In the genomic region with DNA sequence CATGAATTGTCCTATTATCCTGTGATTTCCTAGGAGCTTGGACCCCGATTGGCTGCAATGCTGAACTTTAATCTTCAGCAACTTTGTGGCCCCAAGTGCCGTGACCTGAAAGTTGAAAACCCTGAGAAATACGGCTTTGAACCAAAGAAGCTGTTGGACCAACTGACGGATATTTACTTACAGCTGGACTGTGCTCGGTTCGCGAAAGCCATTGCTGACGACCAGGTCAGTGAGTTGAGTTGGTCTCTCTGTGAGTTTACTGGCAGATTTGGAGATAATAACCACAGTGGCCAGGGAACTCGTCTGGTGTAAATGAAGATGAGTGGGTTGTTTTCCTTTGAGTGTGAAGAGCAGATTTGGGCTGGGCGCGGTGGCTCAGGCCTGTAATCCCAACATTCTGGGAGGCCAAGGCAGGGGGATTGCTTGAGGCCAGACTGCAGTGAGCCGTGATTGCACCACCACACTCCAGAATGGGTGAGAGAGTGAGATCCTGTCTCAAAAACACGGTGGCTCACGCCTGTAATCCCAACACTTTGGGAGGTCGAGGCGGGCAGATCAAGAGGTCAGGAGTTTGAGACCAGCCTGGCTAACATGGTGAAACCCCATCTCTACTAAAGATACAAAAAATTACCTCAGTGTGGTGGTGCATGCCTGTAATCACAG, we compare ENCODE assay signal across 1 cellular context.
TF ChIP-seq lines count a peak whose summit lies in the region.

No MANE protein-coding gene starts in this region.

TF ChIP-seq in HepG2, 621 proteins besides CTCF, POLR2A, EP300 and RAD21 (continued from another document and continues in another):
- TF ChIP-seq, protein P1, sequence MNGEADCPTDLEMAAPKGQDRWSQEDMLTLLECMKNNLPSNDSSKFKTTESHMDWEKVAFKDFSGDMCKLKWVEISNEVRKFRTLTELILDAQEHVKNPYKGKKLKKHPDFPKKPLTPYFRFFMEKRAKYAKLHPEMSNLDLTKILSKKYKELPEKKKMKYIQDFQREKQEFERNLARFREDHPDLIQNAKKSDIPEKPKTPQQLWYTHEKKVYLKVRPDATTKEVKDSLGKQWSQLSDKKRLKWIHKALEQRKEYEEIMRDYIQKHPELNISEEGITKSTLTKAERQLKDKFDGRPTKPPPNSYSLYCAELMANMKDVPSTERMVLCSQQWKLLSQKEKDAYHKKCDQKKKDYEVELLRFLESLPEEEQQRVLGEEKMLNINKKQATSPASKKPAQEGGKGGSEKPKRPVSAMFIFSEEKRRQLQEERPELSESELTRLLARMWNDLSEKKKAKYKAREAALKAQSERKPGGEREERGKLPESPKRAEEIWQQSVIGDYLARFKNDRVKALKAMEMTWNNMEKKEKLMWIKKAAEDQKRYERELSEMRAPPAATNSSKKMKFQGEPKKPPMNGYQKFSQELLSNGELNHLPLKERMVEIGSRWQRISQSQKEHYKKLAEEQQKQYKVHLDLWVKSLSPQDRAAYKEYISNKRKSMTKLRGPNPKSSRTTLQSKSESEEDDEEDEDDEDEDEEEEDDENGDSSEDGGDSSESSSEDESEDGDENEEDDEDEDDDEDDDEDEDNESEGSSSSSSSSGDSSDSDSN (CRISPR knock-in tag; IDR thresholded peaks at IDR 0.05): peak; percentile 69; the same call in 1 of the 2 replicates
- TF ChIP-seq SP5 (CRISPR knock-in tag; IDR thresholded peaks at IDR 0.05; ENCODE audit: borderline replicate concordance, low read depth): no peak; the same call in 1 of the 2 replicates
- peak; percentile 74; the same call in 1 of the 2 replicates for TF ChIP-seq ZNF543 (CRISPR knock-in tag; IDR thresholded peaks at IDR 0.05)
- TF ChIP-seq ZNF660 (CRISPR knock-in tag; IDR thresholded peaks at IDR 0.05; ENCODE audit: borderline replicate concordance, low read depth): no peak
- no peak for TF ChIP-seq SMARCE1 (IDR thresholded peaks at IDR 0.05; ENCODE audit: borderline replicate concordance)
- no peak for TF ChIP-seq ZNF619 (CRISPR knock-in tag; IDR thresholded peaks at IDR 0.05)
- no peak for TF ChIP-seq ZNF10 (CRISPR knock-in tag; IDR thresholded peaks at IDR 0.05; ENCODE audit: borderline replicate concordance, low read depth)
- TF ChIP-seq PHF5A (CRISPR knock-in tag; IDR thresholded peaks at IDR 0.05; ENCODE audit: low read depth, unreplicated experiment): no peak
- TF ChIP-seq ZNF749 (CRISPR knock-in tag; IDR thresholded peaks at IDR 0.05; ENCODE audit: borderline replicate concordance): 0 out of 2 replicates have a peak, but pooled peaks have one; percentile 0
- no peak for TF ChIP-seq DNMT1 (CRISPR knock-in tag; IDR thresholded peaks at IDR 0.05)
- TF ChIP-seq, protein P2, sequence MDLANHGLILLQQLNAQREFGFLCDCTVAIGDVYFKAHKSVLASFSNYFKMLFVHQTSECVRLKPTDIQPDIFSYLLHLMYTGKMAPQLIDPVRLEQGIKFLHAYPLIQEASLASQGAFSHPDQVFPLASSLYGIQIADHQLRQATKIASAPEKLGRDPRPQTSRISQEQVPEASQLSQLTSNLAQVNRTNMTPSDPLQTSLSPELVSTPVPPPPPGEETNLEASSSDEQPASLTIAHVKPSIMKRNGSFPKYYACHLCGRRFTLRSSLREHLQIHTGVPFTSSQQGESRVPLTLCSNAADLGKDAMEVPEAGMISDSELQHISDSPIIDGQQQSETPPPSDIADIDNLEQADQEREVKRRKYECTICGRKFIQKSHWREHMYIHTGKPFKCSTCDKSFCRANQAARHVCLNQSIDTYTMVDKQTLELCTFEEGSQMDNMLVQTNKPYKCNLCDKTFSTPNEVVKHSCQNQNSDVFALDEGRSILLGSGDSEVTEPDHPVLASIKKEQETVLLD (CRISPR knock-in tag; IDR thresholded peaks at IDR 0.05; ENCODE audit: low read depth): no peak
- TF ChIP-seq TAF15 (IDR thresholded peaks at IDR 0.05; ENCODE audit: low read depth, low read length, poor library complexity, severe bottlenecking): no peak
- peak; percentile 20; the same call in 1 of the 2 replicates for TF ChIP-seq FOXK1 (CRISPR knock-in tag; IDR thresholded peaks at IDR 0.05; ENCODE audit: borderline replicate concordance, low read depth)
- peak; percentile 90 for TF ChIP-seq HOXA3 (CRISPR knock-in tag; IDR thresholded peaks at IDR 0.05)
- no peak for TF ChIP-seq ZNF546 (CRISPR knock-in tag; conservative IDR thresholded peaks at IDR 0.05)
- TF ChIP-seq, protein P3, sequence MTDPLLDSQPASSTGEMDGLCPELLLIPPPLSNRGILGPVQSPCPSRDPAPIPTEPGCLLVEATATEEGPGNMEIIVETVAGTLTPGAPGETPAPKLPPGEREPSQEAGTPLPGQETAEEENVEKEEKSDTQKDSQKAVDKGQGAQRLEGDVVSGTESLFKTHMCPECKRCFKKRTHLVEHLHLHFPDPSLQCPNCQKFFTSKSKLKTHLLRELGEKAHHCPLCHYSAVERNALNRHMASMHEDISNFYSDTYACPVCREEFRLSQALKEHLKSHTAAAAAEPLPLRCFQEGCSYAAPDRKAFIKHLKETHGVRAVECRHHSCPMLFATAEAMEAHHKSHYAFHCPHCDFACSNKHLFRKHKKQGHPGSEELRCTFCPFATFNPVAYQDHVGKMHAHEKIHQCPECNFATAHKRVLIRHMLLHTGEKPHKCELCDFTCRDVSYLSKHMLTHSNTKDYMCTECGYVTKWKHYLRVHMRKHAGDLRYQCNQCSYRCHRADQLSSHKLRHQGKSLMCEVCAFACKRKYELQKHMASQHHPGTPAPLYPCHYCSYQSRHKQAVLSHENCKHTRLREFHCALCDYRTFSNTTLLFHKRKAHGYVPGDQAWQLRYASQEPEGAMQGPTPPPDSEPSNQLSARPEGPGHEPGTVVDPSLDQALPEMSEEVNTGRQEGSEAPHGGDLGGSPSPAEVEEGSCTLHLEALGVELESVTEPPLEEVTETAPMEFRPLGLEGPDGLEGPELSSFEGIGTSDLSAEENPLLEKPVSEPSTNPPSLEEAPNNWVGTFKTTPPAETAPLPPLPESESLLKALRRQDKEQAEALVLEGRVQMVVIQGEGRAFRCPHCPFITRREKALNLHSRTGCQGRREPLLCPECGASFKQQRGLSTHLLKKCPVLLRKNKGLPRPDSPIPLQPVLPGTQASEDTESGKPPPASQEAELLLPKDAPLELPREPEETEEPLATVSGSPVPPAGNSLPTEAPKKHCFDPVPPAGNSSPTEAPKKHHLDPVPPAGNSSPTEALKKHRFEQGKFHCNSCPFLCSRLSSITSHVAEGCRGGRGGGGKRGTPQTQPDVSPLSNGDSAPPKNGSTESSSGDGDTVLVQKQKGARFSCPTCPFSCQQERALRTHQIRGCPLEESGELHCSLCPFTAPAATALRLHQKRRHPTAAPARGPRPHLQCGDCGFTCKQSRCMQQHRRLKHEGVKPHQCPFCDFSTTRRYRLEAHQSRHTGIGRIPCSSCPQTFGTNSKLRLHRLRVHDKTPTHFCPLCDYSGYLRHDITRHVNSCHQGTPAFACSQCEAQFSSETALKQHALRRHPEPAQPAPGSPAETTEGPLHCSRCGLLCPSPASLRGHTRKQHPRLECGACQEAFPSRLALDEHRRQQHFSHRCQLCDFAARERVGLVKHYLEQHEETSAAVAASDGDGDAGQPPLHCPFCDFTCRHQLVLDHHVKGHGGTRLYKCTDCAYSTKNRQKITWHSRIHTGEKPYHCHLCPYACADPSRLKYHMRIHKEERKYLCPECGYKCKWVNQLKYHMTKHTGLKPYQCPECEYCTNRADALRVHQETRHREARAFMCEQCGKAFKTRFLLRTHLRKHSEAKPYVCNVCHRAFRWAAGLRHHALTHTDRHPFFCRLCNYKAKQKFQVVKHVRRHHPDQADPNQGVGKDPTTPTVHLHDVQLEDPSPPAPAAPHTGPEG (CRISPR knock-in tag; IDR thresholded peaks at IDR 0.05): peak; percentile 67; the same call in 1 of the 2 replicates
- no peak for TF ChIP-seq SRF (IDR thresholded peaks at IDR 0.05; ENCODE audit: low read depth, low read length)
- TF ChIP-seq RFX5 (IDR thresholded peaks at IDR 0.05; ENCODE audit: low read depth, low read length): no peak
- TF ChIP-seq, protein P4, sequence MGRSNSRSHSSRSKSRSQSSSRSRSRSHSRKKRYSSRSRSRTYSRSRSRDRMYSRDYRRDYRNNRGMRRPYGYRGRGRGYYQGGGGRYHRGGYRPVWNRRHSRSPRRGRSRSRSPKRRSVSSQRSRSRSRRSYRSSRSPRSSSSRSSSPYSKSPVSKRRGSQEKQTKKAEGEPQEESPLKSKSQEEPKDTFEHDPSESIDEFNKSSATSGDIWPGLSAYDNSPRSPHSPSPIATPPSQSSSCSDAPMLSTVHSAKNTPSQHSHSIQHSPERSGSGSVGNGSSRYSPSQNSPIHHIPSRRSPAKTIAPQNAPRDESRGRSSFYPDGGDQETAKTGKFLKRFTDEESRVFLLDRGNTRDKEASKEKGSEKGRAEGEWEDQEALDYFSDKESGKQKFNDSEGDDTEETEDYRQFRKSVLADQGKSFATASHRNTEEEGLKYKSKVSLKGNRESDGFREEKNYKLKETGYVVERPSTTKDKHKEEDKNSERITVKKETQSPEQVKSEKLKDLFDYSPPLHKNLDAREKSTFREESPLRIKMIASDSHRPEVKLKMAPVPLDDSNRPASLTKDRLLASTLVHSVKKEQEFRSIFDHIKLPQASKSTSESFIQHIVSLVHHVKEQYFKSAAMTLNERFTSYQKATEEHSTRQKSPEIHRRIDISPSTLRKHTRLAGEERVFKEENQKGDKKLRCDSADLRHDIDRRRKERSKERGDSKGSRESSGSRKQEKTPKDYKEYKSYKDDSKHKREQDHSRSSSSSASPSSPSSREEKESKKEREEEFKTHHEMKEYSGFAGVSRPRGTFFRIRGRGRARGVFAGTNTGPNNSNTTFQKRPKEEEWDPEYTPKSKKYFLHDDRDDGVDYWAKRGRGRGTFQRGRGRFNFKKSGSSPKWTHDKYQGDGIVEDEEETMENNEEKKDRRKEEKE (IDR thresholded peaks at IDR 0.05): no peak
- TF ChIP-seq MTA1 (CRISPR knock-in tag; IDR thresholded peaks at IDR 0.05; ENCODE audit: borderline replicate concordance): peak; percentile 79; the same call in 1 of the 2 replicates
- TF ChIP-seq POGZ (CRISPR knock-in tag; IDR thresholded peaks at IDR 0.05): peak; percentile 85; the same call in 1 of the 2 replicates
- TF ChIP-seq TEAD2 (CRISPR knock-in tag; IDR thresholded peaks at IDR 0.05): no peak
- no peak for TF ChIP-seq HOXA9 (CRISPR knock-in tag; IDR thresholded peaks at IDR 0.05; ENCODE audit: borderline replicate concordance)
- TF ChIP-seq ZSCAN21 (CRISPR knock-in tag; IDR thresholded peaks at IDR 0.05; ENCODE audit: borderline replicate concordance): peak; percentile 57; the same call in 1 of the 2 replicates
- TF ChIP-seq U2AF2 (IDR thresholded peaks at IDR 0.05; ENCODE audit: low read depth, low read length): no peak
- TF ChIP-seq, protein P5, sequence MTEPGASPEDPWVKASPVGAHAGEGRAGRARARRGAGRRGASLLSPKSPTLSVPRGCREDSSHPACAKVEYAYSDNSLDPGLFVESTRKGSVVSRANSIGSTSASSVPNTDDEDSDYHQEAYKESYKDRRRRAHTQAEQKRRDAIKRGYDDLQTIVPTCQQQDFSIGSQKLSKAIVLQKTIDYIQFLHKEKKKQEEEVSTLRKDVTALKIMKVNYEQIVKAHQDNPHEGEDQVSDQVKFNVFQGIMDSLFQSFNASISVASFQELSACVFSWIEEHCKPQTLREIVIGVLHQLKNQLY (CRISPR knock-in tag; IDR thresholded peaks at IDR 0.05): 0 out of 2 replicates have a peak, but pooled peaks have one; percentile 42
- TF ChIP-seq, protein P6, sequence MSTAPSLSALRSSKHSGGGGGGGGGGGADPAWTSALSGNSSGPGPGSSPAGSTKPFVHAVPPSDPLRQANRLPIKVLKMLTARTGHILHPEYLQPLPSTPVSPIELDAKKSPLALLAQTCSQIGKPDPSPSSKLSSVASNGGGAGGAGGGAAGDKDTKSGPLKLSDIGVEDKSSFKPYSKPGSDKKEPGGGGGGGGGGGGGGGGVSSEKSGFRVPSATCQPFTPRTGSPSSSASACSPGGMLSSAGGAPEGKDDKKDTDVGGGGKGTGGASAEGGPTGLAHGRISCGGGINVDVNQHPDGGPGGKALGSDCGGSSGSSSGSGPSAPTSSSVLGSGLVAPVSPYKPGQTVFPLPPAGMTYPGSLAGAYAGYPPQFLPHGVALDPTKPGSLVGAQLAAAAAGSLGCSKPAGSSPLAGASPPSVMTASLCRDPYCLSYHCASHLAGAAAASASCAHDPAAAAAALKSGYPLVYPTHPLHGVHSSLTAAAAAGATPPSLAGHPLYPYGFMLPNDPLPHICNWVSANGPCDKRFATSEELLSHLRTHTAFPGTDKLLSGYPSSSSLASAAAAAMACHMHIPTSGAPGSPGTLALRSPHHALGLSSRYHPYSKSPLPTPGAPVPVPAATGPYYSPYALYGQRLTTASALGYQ (CRISPR knock-in tag; IDR thresholded peaks at IDR 0.05): peak; percentile 80; the same call in 1 of the 2 replicates
- TF ChIP-seq, protein P7, sequence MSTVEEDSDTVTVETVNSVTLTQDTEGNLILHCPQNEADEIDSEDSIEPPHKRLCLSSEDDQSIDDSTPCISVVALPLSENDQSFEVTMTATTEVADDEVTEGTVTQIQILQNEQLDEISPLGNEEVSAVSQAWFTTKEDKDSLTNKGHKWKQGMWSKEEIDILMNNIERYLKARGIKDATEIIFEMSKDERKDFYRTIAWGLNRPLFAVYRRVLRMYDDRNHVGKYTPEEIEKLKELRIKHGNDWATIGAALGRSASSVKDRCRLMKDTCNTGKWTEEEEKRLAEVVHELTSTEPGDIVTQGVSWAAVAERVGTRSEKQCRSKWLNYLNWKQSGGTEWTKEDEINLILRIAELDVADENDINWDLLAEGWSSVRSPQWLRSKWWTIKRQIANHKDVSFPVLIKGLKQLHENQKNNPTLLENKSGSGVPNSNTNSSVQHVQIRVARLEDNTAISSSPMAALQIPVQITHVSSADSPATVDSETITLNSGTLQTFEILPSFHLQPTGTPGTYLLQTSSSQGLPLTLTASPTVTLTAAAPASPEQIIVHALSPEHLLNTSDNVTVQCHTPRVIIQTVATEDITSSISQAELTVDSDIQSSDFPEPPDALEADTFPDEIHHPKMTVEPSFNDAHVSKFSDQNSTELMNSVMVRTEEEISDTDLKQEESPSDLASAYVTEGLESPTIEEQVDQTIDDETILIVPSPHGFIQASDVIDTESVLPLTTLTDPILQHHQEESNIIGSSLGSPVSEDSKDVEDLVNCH (CRISPR knock-in tag; IDR thresholded peaks at IDR 0.05): no peak
- TF ChIP-seq, protein P8, sequence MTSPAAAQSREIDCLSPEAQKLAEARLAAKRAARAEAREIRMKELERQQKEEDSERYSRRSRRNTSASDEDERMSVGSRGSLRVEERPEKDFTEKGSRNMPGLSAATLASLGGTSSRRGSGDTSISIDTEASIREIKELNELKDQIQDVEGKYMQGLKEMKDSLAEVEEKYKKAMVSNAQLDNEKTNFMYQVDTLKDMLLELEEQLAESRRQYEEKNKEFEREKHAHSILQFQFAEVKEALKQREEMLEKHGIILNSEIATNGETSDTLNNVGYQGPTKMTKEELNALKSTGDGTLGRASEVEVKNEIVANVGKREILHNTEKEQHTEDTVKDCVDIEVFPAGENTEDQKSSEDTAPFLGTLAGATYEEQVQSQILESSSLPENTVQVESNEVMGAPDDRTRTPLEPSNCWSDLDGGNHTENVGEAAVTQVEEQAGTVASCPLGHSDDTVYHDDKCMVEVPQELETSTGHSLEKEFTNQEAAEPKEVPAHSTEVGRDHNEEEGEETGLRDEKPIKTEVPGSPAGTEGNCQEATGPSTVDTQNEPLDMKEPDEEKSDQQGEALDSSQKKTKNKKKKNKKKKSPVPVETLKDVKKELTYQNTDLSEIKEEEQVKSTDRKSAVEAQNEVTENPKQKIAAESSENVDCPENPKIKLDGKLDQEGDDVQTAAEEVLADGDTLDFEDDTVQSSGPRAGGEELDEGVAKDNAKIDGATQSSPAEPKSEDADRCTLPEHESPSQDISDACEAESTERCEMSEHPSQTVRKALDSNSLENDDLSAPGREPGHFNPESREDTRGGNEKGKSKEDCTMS (CRISPR knock-in tag; conservative IDR thresholded peaks at IDR 0.05): no peak
- TF ChIP-seq ARNT2 (CRISPR knock-in tag; IDR thresholded peaks at IDR 0.05; ENCODE audit: low read depth): peak; percentile 53; the same call in 1 of the 2 replicates
- peak; percentile 56 for TF ChIP-seq IRF2 (CRISPR knock-in tag; IDR thresholded peaks at IDR 0.05)
